Comparison of ENCODE assay signal across 8 cellular contexts in genomic region chr12:63802012-63802608, GRCh38. TPM values are rescaled to one million over a fixed set of nuclear protein-coding genes. Genes with fewer than 3 reads are reported as not detected.
DNase-seq lines count a peak whose midpoint lies in the region; ATAC-seq and TF ChIP-seq lines count a peak whose summit lies in the region.

No MANE protein-coding gene starts in this region.

- no peaks in the 10 kb centered on the region for H3K4me1 ChIP-seq in osteoblast (ENCODE audit: insufficient read depth, low read length)

- no peaks in the 10 kb centered on the region for H3K9me3 Mint-ChIP-seq in Calu3 (ENCODE audit: low read depth, unreplicated experiment)
- no peaks in the 10 kb centered on the region for H3K9me3 Mint-ChIP-seq in HFFc6
- H3K9me3 Mint-ChIP-seq in activated T-helper 1 cell treated with anti-CD3 and anti-CD28 coated beads, Interleukin-12 subunit alpha, Interleukin-12 subunit beta, Interleukin-2, Interleukin-4 antibody, amounts not matched to agents 30 ng/mL and 10 ng/mL and 1 ng/mL, durations not matched to agents 14 hours and 24 hours and 36 hours, result no peaks in the 10 kb centered on the region

- H3K27me3 Mint-ChIP-seq in Calu3 (ENCODE audit: unreplicated experiment) (no peaks in the 10 kb centered on the region), HFFc6 (ENCODE audit: insufficient read depth) (no peaks in the 10 kb centered on the region)
- no peaks in the 10 kb centered on the region for H3K27me3 Mint-ChIP-seq in activated T-helper 1 cell treated with anti-CD3 and anti-CD28 coated beads, Interleukin-12 subunit alpha, Interleukin-12 subunit beta, Interleukin-2, Interleukin-4 antibody, amounts not matched to agents 30 ng/mL and 10 ng/mL and 1 ng/mL, durations not matched to agents 14 hours and 24 hours and 36 hours (ENCODE audit: insufficient read depth)

- no peak overlapping the region for H3K27ac ChIP-seq in dorsolateral prefrontal cortex
- H3K27ac ChIP-seq in osteoblast (ENCODE audit: low read depth, low read length), result no peak overlapping the region

- H3K4me1 Mint-ChIP-seq in Calu3 (ENCODE audit: low read depth, unreplicated experiment) (no peaks in the 10 kb centered on the region), HFFc6 (ENCODE audit: low read depth) (peaks cover 12% of the 10 kb centered on the region)
- no peaks in the 10 kb centered on the region for H3K4me1 Mint-ChIP-seq in activated T-helper 1 cell treated with anti-CD3 and anti-CD28 coated beads, Interleukin-12 subunit alpha, Interleukin-12 subunit beta, Interleukin-2, Interleukin-4 antibody, amounts not matched to agents 30 ng/mL and 10 ng/mL and 1 ng/mL, durations not matched to agents 14 hours and 24 hours and 36 hours (ENCODE audit: low read depth)

- intact Hi-C loops in Calu3 (cut with micrococcal nuclease; ENCODE audit: unreplicated experiment), result loop anchor here (1.0 to 5.0 kb wide), 3 partner anchors 130 to 699 kb away; partner anchors contain the start of gene AVPR1A
- intact Hi-C loops in dorsolateral prefrontal cortex (cut with DNase I), result loop anchor here (5.0 to 10.0 kb wide), 3 partner anchors 137 to 697 kb away; partner anchors contain the start of gene DPY19L2 (in 1 of the 2)
- intact Hi-C loops in activated T-helper 1 cell treated with anti-CD3 and anti-CD28 coated beads, Interleukin-12 subunit alpha, Interleukin-12 subunit beta, Interleukin-2, Interleukin-4 antibody, amounts not matched to agents 30 ng/mL and 10 ng/mL and 1 ng/mL, durations not matched to agents 14 hours and 24 hours and 36 hours (cut with micrococcal nuclease), result loop anchor here (1.0 to 5.0 kb wide), 3 partner anchors 130 to 700 kb away; no protein-coding TSS in a partner anchor

- H3K9me3 ChIP-seq in osteoblast (ENCODE audit: low read depth, low read length), result no peaks in the 10 kb centered on the region

- H3K27ac Mint-ChIP-seq in Calu3 (ENCODE audit: unreplicated experiment), result no peak overlapping the region
- H3K27ac Mint-ChIP-seq in HFFc6, result no peak overlapping the region
- H3K27ac Mint-ChIP-seq in activated T-helper 1 cell treated with anti-CD3 and anti-CD28 coated beads, Interleukin-12 subunit alpha, Interleukin-12 subunit beta, Interleukin-2, Interleukin-4 antibody, amounts not matched to agents 30 ng/mL and 10 ng/mL and 1 ng/mL, durations not matched to agents 14 hours and 24 hours and 36 hours, result no peak overlapping the region

- CTCF ChIA-PET in Calu3 (lab: Charles Lee), result no interaction called here

- H3K4me3 ChIP-seq in dorsolateral prefrontal cortex (no peak overlapping the region), osteoblast (ENCODE audit: insufficient read depth, low read length) (no peak overlapping the region)

- H3K27me3 ChIP-seq in dorsolateral prefrontal cortex (no peaks in the 10 kb centered on the region), osteoblast (ENCODE audit: insufficient read depth, low read length) (no peaks in the 10 kb centered on the region)

- H3K4me3 Mint-ChIP-seq in Calu3 (ENCODE audit: low read depth, unreplicated experiment), result no peak overlapping the region
- no peak overlapping the region for H3K4me3 Mint-ChIP-seq in HFFc6
- no peak overlapping the region for H3K4me3 Mint-ChIP-seq in activated T-helper 1 cell treated with anti-CD3 and anti-CD28 coated beads, Interleukin-12 subunit alpha, Interleukin-12 subunit beta, Interleukin-2, Interleukin-4 antibody, amounts not matched to agents 30 ng/mL and 10 ng/mL and 1 ng/mL, durations not matched to agents 14 hours and 24 hours and 36 hours

- H3K36me3 ChIP-seq in osteoblast (ENCODE audit: insufficient read depth, low read length), result peaks cover 7% of the 10 kb centered on the region

- DNase-seq in Calu3, result no peak
- peak; percentile 29 for DNase-seq in HFFc6
- peak; percentile 76 for DNase-seq in NCI-H69 (lab: John Stamatoyannopoulos, UW)
- no peak for DNase-seq in dorsolateral prefrontal cortex
- DNase-seq in osteoblast (ENCODE audit: insufficient read length, low spot score, missing footprints), result peak; percentile 72
- DNase-seq in GDM1 (lab: John Stamatoyannopoulos, UW), result no peak
- no peak for DNase-seq in activated T-helper 1 cell treated with anti-CD3 and anti-CD28 coated beads, Interleukin-12 subunit alpha, Interleukin-12 subunit beta, Interleukin-2, Interleukin-4 antibody, amounts not matched to agents 30 ng/mL and 10 ng/mL and 1 ng/mL, durations not matched to agents 14 hours and 24 hours and 36 hours (ENCODE audit: low spot score)

- no peak for ATAC-seq in HG02973 (IDR thresholded peaks at IDR 0.05; ENCODE audit: unreplicated experiment)

- TF ChIP-seq CTCF in Calu3 (IDR thresholded peaks at IDR 0.05; ENCODE audit: unreplicated experiment) (peak; percentile 46), HFFc6 (IDR thresholded peaks at IDR 0.05) (peak; percentile 85), dorsolateral prefrontal cortex (IDR thresholded peaks at IDR 0.05 in 54 of 56, conservative IDR thresholded peaks at IDR 0.05 in 2 of 56; ENCODE audit: low read depth in 1 of 56, partially characterized antibody in 56 of 56) (peak; percentile 64 to 93 (median 78)), osteoblast (IDR thresholded peaks at IDR 0.05; ENCODE audit: extremely low read depth, low read depth, low read length) (peak; percentile 65)

- BruUV-seq in Calu3 (replicated peaks; lab: Mats Ljungman, UMichigan), result no TSS peak

- H4K20me1 ChIP-seq in osteoblast (ENCODE audit: insufficient read depth, low read length), result no peaks in the 10 kb centered on the region

- H3K36me3 Mint-ChIP-seq in Calu3 (ENCODE audit: insufficient read depth, unreplicated experiment) (no peaks in the 10 kb centered on the region), HFFc6 (ENCODE audit: low read depth) (no peaks in the 10 kb centered on the region)
- H3K36me3 Mint-ChIP-seq in activated T-helper 1 cell treated with anti-CD3 and anti-CD28 coated beads, Interleukin-12 subunit alpha, Interleukin-12 subunit beta, Interleukin-2, Interleukin-4 antibody, amounts not matched to agents 30 ng/mL and 10 ng/mL and 1 ng/mL, durations not matched to agents 14 hours and 24 hours and 36 hours (ENCODE audit: low read depth), result peaks cover 4% of the 10 kb centered on the region

- H3K79me2 ChIP-seq in osteoblast (ENCODE audit: insufficient read depth, low read length), result no peaks in the 10 kb centered on the region

- no peak overlapping the region for H2AFZ ChIP-seq in osteoblast (ENCODE audit: low read length)

- no peak overlapping the region for H3K4me2 ChIP-seq in osteoblast (ENCODE audit: insufficient read depth, low read length)

RNA-seq across cellular contexts. Expression of gene RXYLT1, which starts 22.4 kb away (rescaled TPM):
- total RNA-seq in Calu3 (2022) (26.0 and 28.6 TPM in 2 replicates), dorsolateral prefrontal cortex (10 to 100 TPM in 97 of 120 experiments, 1 to 10 TPM in 23; 6.8 to 17.8 (median 12.2) TPM), osteoblast (14.5 and 16.5 TPM in 2 replicates)
- total RNA-seq in HFFc6 (2021; fragmentation: NEBNext Ultra II Directional; extraction: Animal tissue kit (Norgen Biotek cat#: 25700)), result 10 to 100 TPM; 15.3 to 17.9 (median 16.7) TPM
- 26.5 and 27.3 TPM in 2 replicates for total RNA-seq in activated T-helper 1 cell treated with anti-CD3 and anti-CD28 coated beads, Interleukin-12 subunit alpha, Interleukin-12 subunit beta, Interleukin-2, Interleukin-4 antibody, amounts not matched to agents 30 ng/mL and 10 ng/mL and 1 ng/mL, durations not matched to agents 14 hours and 24 hours and 36 hours

RNA-seq across cellular contexts. Expression of gene SRGAP1, which starts 42.4 kb away (rescaled TPM):
- total RNA-seq in Calu3 (2022) (28.3 and 29.3 TPM in 2 replicates), dorsolateral prefrontal cortex (10 to 100 TPM in 107 of 120 experiments, 1 to 10 TPM in 13; 7.6 to 25.7 (median 12.9) TPM), osteoblast (24.8 and 26.1 TPM in 2 replicates)
- 10 to 100 TPM; 35.7 to 45.8 (median 40.9) TPM for total RNA-seq in HFFc6 (2021; fragmentation: NEBNext Ultra II Directional; extraction: Animal tissue kit (Norgen Biotek cat#: 25700))
- 0.03 and 0.05 TPM in 2 replicates for total RNA-seq in activated T-helper 1 cell treated with anti-CD3 and anti-CD28 coated beads, Interleukin-12 subunit alpha, Interleukin-12 subunit beta, Interleukin-2, Interleukin-4 antibody, amounts not matched to agents 30 ng/mL and 10 ng/mL and 1 ng/mL, durations not matched to agents 14 hours and 24 hours and 36 hours

Comparison
In these comparisons a context has a peak if more than half of its experiments do, and no peak if none do; other contexts are left out.
1. DNase-seq: peak in HFFc6 (single experiment), NCI-H69 (single experiment) and osteoblast (single experiment); none in Calu3 (single experiment), dorsolateral prefrontal cortex (0 of 10), GDM1 (single experiment) and activated T-helper 1 cell treated with anti-CD3 and anti-CD28 coated beads, Interleukin-12 subunit alpha, Interleukin-12 subunit beta, Interleukin-2, Interleukin-4 antibody, amounts not matched to agents 30 ng/mL and 10 ng/mL and 1 ng/mL, durations not matched to agents 14 hours and 24 hours and 36 hours (single experiment).
2. Peak in every context shown above with its lines, with median percentiles within 50 percentile points of each other: CTCF ChIP-seq.